26 cellular contexts compared by ENCODE assay signal in genomic region chr1:53148123-53148522, GRCh38. TPM values are rescaled to one million over a fixed set of nuclear protein-coding genes. Genes with fewer than 3 reads are reported as not detected.
A peak's percentile ranks its signal among the peaks of the same experiment; 100 is the strongest.
DNase-seq lines count a peak whose midpoint lies in the region; ATAC-seq and TF ChIP-seq lines count a peak whose summit lies in the region.
"Had no signal": no experiment of that assay in that cellular context is flagged by ENCODE, and none has a peak within 500 bp of the region (broad histone marks: within the 10 kb centered on the region; RNA-seq: fewer than 3 reads in every experiment).

No MANE protein-coding gene starts in this region.

- H4K8ac ChIP-seq in trophoblast cell (ENCODE audit: low read depth, low read length) = no peak overlapping the region

- no peak overlapping the region for H2BK120ac ChIP-seq in trophoblast cell (ENCODE audit: insufficient read depth, low read length, poor library complexity)

- H3K27me3 ChIP-seq in PC-3 (ENCODE audit: low read length) (no peaks in the 10 kb centered on the region), esophagus muscularis mucosa (no peaks in the 10 kb centered on the region), trophoblast cell (ENCODE audit: insufficient read depth, low read length) (no peaks in the 10 kb centered on the region)
- H3K27me3 ChIP-seq: right atrium auricular region had no signal

- H3K4me1 ChIP-seq in PC-3 (ENCODE audit: insufficient read depth, low read length) = peaks cover 41% of the 10 kb centered on the region
- H3K4me1 ChIP-seq in esophagus muscularis mucosa = peaks cover 0 to 20% (median 18%) of the 10 kb centered on the region in 4 donors
- peaks cover 10 to 11% of the 10 kb centered on the region in 2 experiments for H3K4me1 ChIP-seq in trophoblast cell (ENCODE audit: control insufficient read depth in 1 of 2, insufficient read depth in 2 of 2, low read length in 2 of 2)

- TF ChIP-seq EP300 in esophagus muscularis mucosa (IDR thresholded peaks at IDR 0.05) = no peak

- H3K18ac ChIP-seq in trophoblast cell (ENCODE audit: low read length) = no peak overlapping the region

- no peak overlapping the region for H2AK5ac ChIP-seq in trophoblast cell (ENCODE audit: low read length)

- CTCF ChIA-PET in PC-3 (lab: Charles Lee) = interaction anchor here (0.5 kb wide), 1 partner anchor 244 kb away, joined by 10 read pairs; no protein-coding TSS in a partner anchor

- no peak overlapping the region for H2BK12ac ChIP-seq in trophoblast cell (ENCODE audit: low read length)

- H2BK5ac ChIP-seq in trophoblast cell (ENCODE audit: low read depth, low read length, poor library complexity) = no peak overlapping the region

- H3K27ac ChIP-seq in PC-3 (ENCODE audit: low read length) (peak overlapping the region; percentile 98), esophagus muscularis mucosa (replicated peaks in 1 of 4) (no peak overlapping the region), trophoblast cell (ENCODE audit: low read depth, low read length) (no peak overlapping the region)
- H3K27ac ChIP-seq: dorsolateral prefrontal cortex, left ventricle myocardium inferior, right atrium auricular region had no signal

- POLR2A ChIA-PET in PC-3 (lab: Charles Lee; ENCODE audit: unreplicated experiment) = no interaction called here

- H3K79me2 ChIP-seq in PC-3 (ENCODE audit: low read length) (no peaks in the 10 kb centered on the region), trophoblast cell (ENCODE audit: control insufficient read depth, insufficient read depth, low read length, poor library complexity) (no peaks in the 10 kb centered on the region)

- H3K4me3 ChIP-seq in PC-3 (ENCODE audit: low read length) (no peak overlapping the region), esophagus muscularis mucosa (no peak overlapping the region), trophoblast cell (ENCODE audit: low read depth, low read length) (no peak overlapping the region)
- H3K4me3 ChIP-seq: dorsolateral prefrontal cortex, left ventricle myocardium inferior, right atrium auricular region had no signal

- no peak overlapping the region for H2AFZ ChIP-seq in PC-3 (ENCODE audit: low read length)
- no peak overlapping the region for H2AFZ ChIP-seq in trophoblast cell (ENCODE audit: insufficient read depth, low read length, poor library complexity)

- DNase-seq in ELR (ENCODE audit: low read depth) (peak; percentile 95), PC-3 (peak; percentile 86), esophagus muscularis mucosa (ENCODE audit: extremely low spot score) (peak; percentile 29), trophoblast cell (peak; percentile 33 to 75), NCI-H1105 (lab: John Stamatoyannopoulos, UW) (no peak), SIG-M5 treated with dmso at 0.1 percent for 504 hours (lab: John Stamatoyannopoulos, UW; ENCODE audit: unreplicated experiment) (no peak)
- DNase-seq in activated CD4-positive, alpha-beta T cell treated with anti-CD3 and anti-CD28 coated beads for 48 hours = no peak
- DNase-seq: activated B cell treated with CpG ODN at 0.5 μM for 24 hours; activated CD4-positive, alpha-beta T cell treated with anti-CD3 and anti-CD28 coated beads, Interleukin-2, amount 50 U/mL, for 4 hours; activated CD8-positive, alpha-beta memory T cell treated with anti-CD3 and anti-CD28 coated beads, Interleukin-2, amount 50 U/mL, for 4 hours; aorta; CD4-positive, CD25-positive, alpha-beta regulatory T cell; dorsolateral prefrontal cortex; GOT3; Kasumi-1; left ventricle myocardium inferior; midbrain; natural killer cell; NCI-H1930; stimulated activated CD4-positive, alpha-beta T cell treated with anti-CD3 and anti-CD28 coated beads, Interleukin-4, amount 100 ng/mL, for 24 hours; stimulated activated naive B cell treated with anti-CD40 and anti-IgM and Interleukin-4, amounts not matched to agents 10 μg/mL and 1 μg/mL and 100 μg/mL, for 72 hours; T1000 had no signal

- H4K91ac ChIP-seq in trophoblast cell (ENCODE audit: low read depth, low read length) = no peak overlapping the region

- TF ChIP-seq POLR2A in esophagus muscularis mucosa (IDR thresholded peaks at IDR 0.05; ENCODE audit: low read depth) = no peak

- H3K9me3 ChIP-seq in PC-3 (ENCODE audit: low read length) = no peaks in the 10 kb centered on the region
- no peaks in the 10 kb centered on the region for H3K9me3 ChIP-seq in esophagus muscularis mucosa
- no peaks in the 10 kb centered on the region for H3K9me3 ChIP-seq in trophoblast cell (ENCODE audit: insufficient read depth, low read depth, low read length)
- H3K9me3 ChIP-seq: left ventricle myocardium inferior, right atrium auricular region had no signal

- intact Hi-C loops in PC-3 (cut with micrococcal nuclease) = loop anchor here (2.0 kb wide), 1 partner anchor 29 kb away; no protein-coding TSS in a partner anchor
- intact Hi-C loops in esophagus muscularis mucosa (cut with DNase I) = no loop called here

- no peaks in the 10 kb centered on the region for H3K9me2 ChIP-seq in PC-3 (replicated peaks; ENCODE audit: low read length)

- no peak overlapping the region for H3K23ac ChIP-seq in trophoblast cell (ENCODE audit: low read length)

- H3K79me1 ChIP-seq in trophoblast cell (ENCODE audit: low read length) = peaks cover 8% of the 10 kb centered on the region

- H3K4ac ChIP-seq in trophoblast cell (ENCODE audit: low read depth, low read length) = no peak overlapping the region

- H3F3A ChIP-seq in PC-3 (ENCODE audit: low read length, unreplicated experiment) = no peaks in the 10 kb centered on the region

- no peak for TF ChIP-seq CTCF in PC-3 (conservative IDR thresholded peaks at IDR 0.05; ENCODE audit: low read depth, low read length)
- TF ChIP-seq CTCF in esophagus muscularis mucosa (IDR thresholded peaks at IDR 0.05) = no peak

- 79% methylated on average over 3 of the region's 3 CpGs for WGBS in esophagus muscularis mucosa
- WGBS in trophoblast cell (ENCODE audit: extremely low coverage, insufficient coverage, insufficient read length) = no CpG with 5 or more reads among the region's 3 CpGs

- 0 out of 2 replicates have a peak overlapping the region, but pooled peaks have one; percentile 9 for H3K4me2 ChIP-seq in PC-3 (ENCODE audit: low read length)
- no peak overlapping the region for H3K4me2 ChIP-seq in trophoblast cell (ENCODE audit: low read length)

- no peaks in the 10 kb centered on the region for H3K36me3 ChIP-seq in PC-3 (ENCODE audit: low read depth, low read length)
- H3K36me3 ChIP-seq in esophagus muscularis mucosa = no peaks in the 10 kb centered on the region
- H3K36me3 ChIP-seq in trophoblast cell (ENCODE audit: control insufficient read depth in 1 of 2, insufficient read depth in 2 of 2, low read length in 2 of 2) = no peaks in the 10 kb centered on the region
- H3K36me3 ChIP-seq: left ventricle myocardium inferior, right atrium auricular region had no signal

- H4K12ac ChIP-seq in trophoblast cell (ENCODE audit: low read depth, low read length) = no peak overlapping the region

- no peak overlapping the region for H3K14ac ChIP-seq in trophoblast cell (ENCODE audit: low read length)

- peak overlapping the region; percentile 65; the same call in 1 of the 2 replicates for H3K9ac ChIP-seq in PC-3 (ENCODE audit: low read length)
- H3K9ac ChIP-seq in trophoblast cell (ENCODE audit: low read length) = no peak overlapping the region

- H4K20me1 ChIP-seq in PC-3 (ENCODE audit: low read length) = no peaks in the 10 kb centered on the region

- ATAC-seq in PC-3 = peak; percentile 37; the same call in 1 of the 2 replicates
- ATAC-seq: natural killer cell; stimulated activated naive B cell treated with anti-CD40 and anti-IgM and Interleukin-4, amounts not matched to agents 10 μg/mL and 1 μg/mL and 100 μg/mL, for 72 hours had no signal

- BruUV-seq in PC-3 (replicated peaks; lab: Mats Ljungman, UMichigan) = no TSS peak

RNA-seq across cellular contexts. Expression of gene SLC1A7, which starts 5.7 kb away (rescaled TPM):
- total RNA-seq in PC-3 (2014; rRNA removed) (0.23 and 0.26 TPM in 2 replicates), esophagus muscularis mucosa (1 to 10 TPM in 1 of 4 donors, under 1 TPM in 3; 0.45 to 3.7 (median 0.84) TPM)
- polyA plus RNA-seq in trophoblast cell (2013) = 0.03 and 0.04 TPM in 2 replicates
- total RNA-seq: activated B cell treated with CpG ODN at 0.5 μM for 24 hours; CD4-positive, CD25-positive, alpha-beta regulatory T cell; frontal cortex; osteocyte; temporal lobe had no signal
- polyA plus RNA-seq: CD4-positive, CD25-positive, alpha-beta regulatory T cell had no signal

RNA-seq across cellular contexts. Expression of gene CPT2, which starts 48.5 kb away (rescaled TPM):
- total RNA-seq in PC-3 (2014; rRNA removed) = 19.6 and 27.1 TPM in 2 replicates
- total RNA-seq in esophagus muscularis mucosa = 10 to 100 TPM; 11.4 to 19.1 (median 16.0) TPM
- polyA plus RNA-seq in trophoblast cell (2013) = 11.5 and 11.9 TPM in 2 replicates

Comparison
In these comparisons a context has a peak if more than half of its experiments do, and no peak if none do; other contexts are left out.
1. DNase-seq: peak in ELR (single experiment), PC-3 (single experiment), esophagus muscularis mucosa (single experiment) and trophoblast cell (2 of 2); none in NCI-H1105 (single experiment), activated CD4-positive, alpha-beta T cell treated with anti-CD3 and anti-CD28 coated beads for 48 hours (single experiment) and SIG-M5 treated with dmso at 0.1 percent for 504 hours (single experiment).